In genomic region chr1:204096931-204097330, GRCh38 we compare ENCODE assay signal across 21 cellular contexts. TPM values are rescaled to one million over a fixed set of nuclear protein-coding genes. Genes with fewer than 3 reads are reported as not detected.
DNase-seq lines count a peak whose midpoint lies in the region; ATAC-seq, FAIRE-seq and TF ChIP-seq lines count a peak whose summit lies in the region.
"Had no signal": no experiment of that assay in that cellular context is flagged by ENCODE, and none has a peak within 500 bp of the region (broad histone marks: within the 10 kb centered on the region; RNA-seq: fewer than 3 reads in every experiment).

No MANE protein-coding gene starts in this region.

- TF ChIP-seq EP300 in HepG2 (IDR thresholded peaks at IDR 0.05; ENCODE audit: low read depth in 2 of 2, low read length in 2 of 2) (no peak), HepG2 (CRISPR knock-in tag; IDR thresholded peaks at IDR 0.05; ENCODE audit: borderline replicate concordance) (no peak), upper lobe of left lung (IDR thresholded peaks at IDR 0.05) (no peak)

- peaks cover 22% of the 10 kb centered on the region for H3K4me1 Mint-ChIP-seq in activated naive CD8-positive, alpha-beta T cell treated with anti-CD3 and anti-CD28 coated beads, Interleukin-2, amount 50 U/mL, for 24 hours
- H3K4me1 Mint-ChIP-seq in neural crest cell, result peaks cover 63% of the 10 kb centered on the region

- no peak for DNase-seq in HepG2 (ENCODE audit: low spot score)
- DNase-seq in right lobe of liver, result no peak
- no peak for DNase-seq in activated naive CD8-positive, alpha-beta T cell treated with anti-CD3 and anti-CD28 coated beads, Interleukin-2, amount 50 U/mL, for 24 hours
- no peak for DNase-seq in neural crest cell (ENCODE audit: low read depth, low spot score)
- no peak for DNase-seq in upper lobe of left lung
- DNase-seq: Caco-2; CD4-positive, alpha-beta T cell; GDM1; NCI-H1417; NCI-H187 treated with DMSO at 0.1 percent for 48 hours; NCI-H226; NCI-H524; NCI-H82; PC-3 had no signal

- no peak for TF ChIP-seq RAD21 in HepG2 (CRISPR knock-in tag; IDR thresholded peaks at IDR 0.05)

- in situ Hi-C loops in HepG2 (cut with HindIII; ENCODE audit: extremely low pct_ligation_motif_present, low pct_unique_long_range_greater_than_20kb), result no loop called here

- H3K4me3 ChIP-seq in HepG2 (replicated peaks in 1 of 3; ENCODE audit: insufficient read depth in 1 of 3, low read depth in 2 of 3, low read length in 3 of 3) (no peak overlapping the region), right lobe of liver (no peak overlapping the region), upper lobe of left lung (no peak overlapping the region)
- H3K4me3 ChIP-seq: A549 had no signal

- no peak overlapping the region for H2AFZ ChIP-seq in HepG2 (ENCODE audit: low read length)

- POLR2A ChIA-PET in HepG2 (lab: Yijun Ruan, JAX), result no interaction called here

- 0 out of 3 replicates have a peak, but pooled peaks have one; percentile 10 for ATAC-seq in HepG2
- no peak for ATAC-seq in right lobe of liver
- ATAC-seq in activated naive CD8-positive, alpha-beta T cell treated with anti-CD3 and anti-CD28 coated beads, Interleukin-2, amount 50 U/mL, for 24 hours, result peak; percentile 70
- no peak for ATAC-seq in upper lobe of left lung (ENCODE audit: low FRiP score in 2 of 2)
- no peak for ATAC-seq in GM19397 (IDR thresholded peaks at IDR 0.05; ENCODE audit: unreplicated experiment)
- no peak for ATAC-seq in HG02973 (IDR thresholded peaks at IDR 0.05; ENCODE audit: unreplicated experiment)
- ATAC-seq in GM21528 (IDR thresholded peaks at IDR 0.05; ENCODE audit: low FRiP score, unreplicated experiment), result no peak
- ATAC-seq: A549, PC-3 had no signal

- TF ChIP-seq CTCF in HepG2 (CRISPR knock-in tag; IDR thresholded peaks at IDR 0.05) (no peak), right lobe of liver (IDR thresholded peaks at IDR 0.05) (no peak), neural crest cell (conservative IDR thresholded peaks at IDR 0.05) (no peak), upper lobe of left lung (IDR thresholded peaks at IDR 0.05) (no peak)

- no peaks in the 10 kb centered on the region for H3K36me3 Mint-ChIP-seq in activated naive CD8-positive, alpha-beta T cell treated with anti-CD3 and anti-CD28 coated beads, Interleukin-2, amount 50 U/mL, for 24 hours (ENCODE audit: low read depth)
- H3K36me3 Mint-ChIP-seq in neural crest cell (ENCODE audit: low read depth), result no peaks in the 10 kb centered on the region

- no peaks in the 10 kb centered on the region for H3K9me3 Mint-ChIP-seq in activated naive CD8-positive, alpha-beta T cell treated with anti-CD3 and anti-CD28 coated beads, Interleukin-2, amount 50 U/mL, for 24 hours
- no peaks in the 10 kb centered on the region for H3K9me3 Mint-ChIP-seq in neural crest cell
- H3K9me3 Mint-ChIP-seq: CD4-positive, alpha-beta T cell had no signal

- CTCF ChIA-PET in HepG2 (lab: Yijun Ruan, JAX; ENCODE audit: low intra/inter-chr PET ratio, low total read pairs), result no interaction called here

- H3K27me3 ChIP-seq in HepG2 (ENCODE audit: control insufficient read depth in 1 of 2, insufficient read depth in 2 of 2, low read length in 2 of 2) (no peaks in the 10 kb centered on the region), right lobe of liver (no peaks in the 10 kb centered on the region), upper lobe of left lung (no peaks in the 10 kb centered on the region)

- H3K79me2 ChIP-seq in HepG2 (ENCODE audit: insufficient read depth, low read length), result peaks cover 86% of the 10 kb centered on the region

- H3K4me2 ChIP-seq in HepG2 (ENCODE audit: low read depth, low read length), result peak overlapping the region; percentile 28; the same call in 1 of the 2 replicates
- H3K4me2 ChIP-seq: A549, KMS-11 had no signal

- intact Hi-C loops in HepG2 (cut with micrococcal nuclease; ENCODE audit: unreplicated experiment) (no loop called here), right lobe of liver (cut with DNase I) (no loop called here)

- TF ChIP-seq POLR2A in HepG2 (IDR thresholded peaks at IDR 0.05; ENCODE audit: insufficient read depth in 1 of 2, low read depth in 2 of 2, low read length in 2 of 2) (no peak), right lobe of liver (IDR thresholded peaks at IDR 0.05) (no peak), upper lobe of left lung (IDR thresholded peaks at IDR 0.05) (no peak)

- FAIRE-seq in HepG2 (lab: Jason Lieb, UNC), result no peak
- FAIRE-seq: A549, H1 had no signal

- no TSS peak for BruUV-seq in HepG2 (replicated peaks; lab: Mats Ljungman, UMichigan)

- no peaks in the 10 kb centered on the region for H3K27me3 Mint-ChIP-seq in activated naive CD8-positive, alpha-beta T cell treated with anti-CD3 and anti-CD28 coated beads, Interleukin-2, amount 50 U/mL, for 24 hours
- no peaks in the 10 kb centered on the region for H3K27me3 Mint-ChIP-seq in neural crest cell (ENCODE audit: low read depth)
- H3K27me3 Mint-ChIP-seq: CD4-positive, alpha-beta T cell had no signal

- H3K9me3 ChIP-seq in HepG2 (ENCODE audit: low read length), result no peaks in the 10 kb centered on the region
- no peaks in the 10 kb centered on the region for H3K9me3 ChIP-seq in right lobe of liver
- no peaks in the 10 kb centered on the region for H3K9me3 ChIP-seq in upper lobe of left lung
- H3K9me3 ChIP-seq: A549, Caco-2 had no signal

- H3K4me3 Mint-ChIP-seq in activated naive CD8-positive, alpha-beta T cell treated with anti-CD3 and anti-CD28 coated beads, Interleukin-2, amount 50 U/mL, for 24 hours, result no peak overlapping the region
- H3K4me3 Mint-ChIP-seq in neural crest cell, result peak overlapping the region; percentile 6
- H3K4me3 Mint-ChIP-seq: CD4-positive, alpha-beta T cell had no signal

- WGBS in HepG2 (ENCODE audit: low lambda C conversion rate), result 45% methylated on average over 3 of the region's 3 CpGs
- 53% methylated on average over 2 of the region's 3 CpGs for WGBS in right lobe of liver (ENCODE audit: insufficient coverage, low coverage, low lambda C conversion rate, missing lambda C conversion rate)
- WGBS in upper lobe of left lung, 2 donors, result 69 to 75% methylated on average over 3 of the region's 3 CpGs

- no peak overlapping the region for H3K27ac Mint-ChIP-seq in activated naive CD8-positive, alpha-beta T cell treated with anti-CD3 and anti-CD28 coated beads, Interleukin-2, amount 50 U/mL, for 24 hours
- H3K27ac Mint-ChIP-seq in neural crest cell (ENCODE audit: unreplicated experiment), result peak overlapping the region; percentile 79
- H3K27ac Mint-ChIP-seq: CD4-positive, alpha-beta T cell had no signal

- no peak overlapping the region for H3K9ac ChIP-seq in HepG2 (ENCODE audit: insufficient read depth, low read depth, low read length)
- H3K9ac ChIP-seq: KMS-11 had no signal

- H3K27ac ChIP-seq in HepG2 (ENCODE audit: extremely low read length, insufficient read depth, low read length) (no peak overlapping the region), right lobe of liver (no peak overlapping the region), upper lobe of left lung (peak overlapping the region in 3 of 4 donors; percentile 26 to 70 (median 52))
- H3K27ac ChIP-seq: A549, KMS-11, RWPE1 had no signal

- H3K36me3 ChIP-seq in HepG2 (replicated peaks in 1 of 2; ENCODE audit: control insufficient read depth in 1 of 2, insufficient read depth in 2 of 2, low read length in 2 of 2) (no peaks in the 10 kb centered on the region; a peak in 1 of 5 replicates), right lobe of liver (no peaks in the 10 kb centered on the region), upper lobe of left lung (no peaks in the 10 kb centered on the region)

- H3K4me1 ChIP-seq in HepG2 (ENCODE audit: insufficient read depth, low read length) (peaks cover 91% of the 10 kb centered on the region), right lobe of liver (peaks cover 0 to 40% (median 20%) of the 10 kb centered on the region in 4 donors), upper lobe of left lung (peaks cover 56 to 75% (median 66%) of the 10 kb centered on the region in 4 donors)

- 0 out of 2 replicates have a peak, but pooled peaks cover 2% of the 10 kb centered on the region for H4K20me1 ChIP-seq in HepG2 (ENCODE audit: insufficient read depth, low read length)

RNA-seq across cellular contexts. Expression of gene SOX13, which starts 24.0 kb away (rescaled TPM):
- total RNA-seq in HepG2 (2016; rRNA removed; fragmentation: Illumina TruSeq; extraction: Trizol) (9.3 and 13.3 TPM in 2 replicates), right lobe of liver (10 to 100 TPM; 12.5 to 29.1 (median 17.1) TPM), neural crest cell (60.9 and 64.4 TPM in 2 replicates), upper lobe of left lung (10 to 100 TPM; 33.8 to 76.5 (median 63.9) TPM)
- total RNA-seq in HepG2 (2016; cell fraction: cytosol; rRNA removed; fragmentation: Illumina TruSeq; extraction: Trizol; ENCODE audit: low read depth), result 19.4 and 23.0 TPM in 2 replicates
- total RNA-seq in HepG2 (2016; cell fraction: insoluble cytoplasmic fraction; rRNA removed; fragmentation: Illumina TruSeq; extraction: Trizol), result 9.5 and 12.4 TPM in 2 replicates
- 7.5 and 8.0 TPM in 2 replicates for total RNA-seq in HepG2 (2016; cell fraction: membrane; rRNA removed; fragmentation: Illumina TruSeq; extraction: Trizol)
- 11.8 and 12.5 TPM in 2 replicates for total RNA-seq in HepG2 (2016; cell fraction: nucleus; rRNA removed; fragmentation: Illumina TruSeq; extraction: Trizol)
- 15.8 and 19.0 TPM in 2 replicates for polyA plus RNA-seq in HepG2 (2011; rRNA removed)
- polyA plus RNA-seq in HepG2 (2011; cell fraction: cytosol; rRNA removed), result 11.5 and 12.7 TPM in 2 replicates
- 51.5 and 56.0 TPM in 2 replicates for polyA plus RNA-seq in HepG2 (2011; cell fraction: nucleus; rRNA removed)
- 12.2 and 14.5 TPM in 2 replicates for polyA plus RNA-seq in HepG2 (2012)
- 1.2 and 1.3 TPM in 2 replicates for polyA plus RNA-seq in HepG2 (2016; cell fraction: cytosol; fragmentation: Illumina TruSeq; extraction: Trizol; ENCODE audit: low read depth)
- polyA plus RNA-seq in HepG2 (2016; cell fraction: insoluble cytoplasmic fraction; fragmentation: Illumina TruSeq; extraction: Trizol; ENCODE audit: low read depth), result 12.0 and 16.7 TPM in 2 replicates
- 3.4 and 3.9 TPM in 2 replicates for polyA plus RNA-seq in HepG2 (2016; cell fraction: membrane; fragmentation: Illumina TruSeq; extraction: Trizol; ENCODE audit: low read depth)
- 29.9 and 34.7 TPM in 2 replicates for polyA plus RNA-seq in HepG2 (2016; cell fraction: nucleus; fragmentation: Illumina TruSeq; extraction: Trizol; ENCODE audit: insufficient read depth, low read depth)
- polyA minus RNA-seq in HepG2 (2011; rRNA and poly(A)+ RNA removed; ENCODE audit: low replicate concordance), result 50.6 and 65.9 TPM in 2 replicates
- 12.0 and 12.7 TPM in 2 replicates for polyA minus RNA-seq in HepG2 (2011; cell fraction: cytosol; rRNA and poly(A)+ RNA removed)
- polyA minus RNA-seq in HepG2 (2011; cell fraction: nucleus; rRNA and poly(A)+ RNA removed), result 40.8 and 41.1 TPM in 2 replicates

RNA-seq across cellular contexts. Expression of gene ETNK2, which starts 54.9 kb away (rescaled TPM):
- total RNA-seq in HepG2 (2016; rRNA removed; fragmentation: Illumina TruSeq; extraction: Trizol) (35.3 and 42.8 TPM in 2 replicates), right lobe of liver (100 to 1,000 TPM in 3 of 6 experiments, 10 to 100 TPM in 3; 30.9 to 231 (median 98.9) TPM), neural crest cell (12.1 and 14.5 TPM in 2 replicates), upper lobe of left lung (1 to 10 TPM in 5 of 6 donors, not detected in 1; 3.2 to 8.9 (median 6.0) TPM)
- total RNA-seq in HepG2 (2016; cell fraction: cytosol; rRNA removed; fragmentation: Illumina TruSeq; extraction: Trizol; ENCODE audit: low read depth), result 44.9 and 55.4 TPM in 2 replicates
- 31.7 and 40.5 TPM in 2 replicates for total RNA-seq in HepG2 (2016; cell fraction: insoluble cytoplasmic fraction; rRNA removed; fragmentation: Illumina TruSeq; extraction: Trizol)
- total RNA-seq in HepG2 (2016; cell fraction: membrane; rRNA removed; fragmentation: Illumina TruSeq; extraction: Trizol), result 91.7 and 102 TPM in 2 replicates
- 18.1 and 22.1 TPM in 2 replicates for total RNA-seq in HepG2 (2016; cell fraction: nucleus; rRNA removed; fragmentation: Illumina TruSeq; extraction: Trizol)
- polyA plus RNA-seq in HepG2 (2011; rRNA removed), result 15.5 and 23.4 TPM in 2 replicates
- polyA plus RNA-seq in HepG2 (2011; cell fraction: cytosol; rRNA removed), result 13.9 and 23.8 TPM in 2 replicates
- polyA plus RNA-seq in HepG2 (2011; cell fraction: nucleus; rRNA removed), result 5.6 and 10.0 TPM in 2 replicates
- 18.2 and 18.3 TPM in 2 replicates for polyA plus RNA-seq in HepG2 (2012)
- 63.9 and 73.6 TPM in 2 replicates for polyA plus RNA-seq in HepG2 (2016; cell fraction: cytosol; fragmentation: Illumina TruSeq; extraction: Trizol; ENCODE audit: low read depth)
- 38.8 and 47.8 TPM in 2 replicates for polyA plus RNA-seq in HepG2 (2016; cell fraction: insoluble cytoplasmic fraction; fragmentation: Illumina TruSeq; extraction: Trizol; ENCODE audit: low read depth)
- 98.0 and 100 TPM in 2 replicates for polyA plus RNA-seq in HepG2 (2016; cell fraction: membrane; fragmentation: Illumina TruSeq; extraction: Trizol; ENCODE audit: low read depth)
- polyA plus RNA-seq in HepG2 (2016; cell fraction: nucleus; fragmentation: Illumina TruSeq; extraction: Trizol; ENCODE audit: insufficient read depth, low read depth), result 24.8 and 26.8 TPM in 2 replicates
- 1.9 and 16.9 TPM in 2 replicates for polyA minus RNA-seq in HepG2 (2011; rRNA and poly(A)+ RNA removed; ENCODE audit: low replicate concordance)
- 6.6 and 10.3 TPM in 2 replicates for polyA minus RNA-seq in HepG2 (2011; cell fraction: cytosol; rRNA and poly(A)+ RNA removed)
- 4.9 and 9.0 TPM in 2 replicates for polyA minus RNA-seq in HepG2 (2011; cell fraction: nucleus; rRNA and poly(A)+ RNA removed)

Comparison
In these comparisons a context has a peak if more than half of its experiments do, and no peak if none do; other contexts are left out.
1. ATAC-seq: peak in HepG2 (single experiment) and activated naive CD8-positive, alpha-beta T cell treated with anti-CD3 and anti-CD28 coated beads, Interleukin-2, amount 50 U/mL, for 24 hours (single experiment); none in right lobe of liver (0 of 4), upper lobe of left lung (0 of 2), GM19397 (single experiment), HG02973 (single experiment) and GM21528 (single experiment).
2. H3K27ac ChIP-seq: peak in upper lobe of left lung (3 of 4); none in HepG2 (single experiment) and right lobe of liver (0 of 3).